In the genomic region with DNA sequence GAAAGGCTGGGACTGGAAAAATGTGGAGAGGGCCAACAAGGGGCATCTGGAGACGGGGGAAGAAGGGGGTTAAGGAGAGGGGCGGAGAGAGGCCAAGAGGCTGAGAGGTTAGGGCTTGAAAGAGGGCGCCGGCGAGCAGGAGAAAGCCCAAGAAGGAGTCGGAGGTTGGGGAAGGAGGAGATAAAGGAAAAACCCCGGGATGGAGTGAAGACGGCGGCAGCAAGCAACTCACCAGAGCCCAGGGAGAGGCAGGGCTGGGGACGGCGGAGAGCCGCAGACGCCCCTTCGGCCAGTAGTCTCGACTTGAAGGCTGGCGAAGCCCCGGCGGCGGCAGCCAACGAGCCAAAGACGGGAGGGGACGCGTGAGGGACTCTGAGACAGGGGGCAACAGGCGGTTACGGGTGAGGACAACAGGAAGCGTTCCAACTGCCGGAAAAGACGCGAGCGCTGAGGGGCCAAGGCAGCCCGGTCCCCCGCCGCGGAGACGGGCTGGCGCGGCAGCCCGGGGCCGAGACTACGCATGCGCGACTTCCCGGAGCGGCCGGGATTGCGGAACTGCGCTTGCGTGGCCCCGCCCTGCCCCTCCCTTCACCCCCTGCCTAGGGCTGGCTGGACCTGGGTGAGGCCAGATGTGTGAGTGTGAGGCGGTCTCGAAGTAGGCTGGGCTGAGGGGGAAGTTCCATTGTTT, we compare ENCODE assay signal across 8 cellular contexts. TPM values are rescaled to one million over a fixed set of nuclear protein-coding genes. Genes with fewer than 3 reads are reported as not detected.
A peak's percentile ranks its signal among the peaks of the same experiment; 100 is the strongest.
DNase-seq lines count a peak whose midpoint lies in the region; FAIRE-seq and TF ChIP-seq lines count a peak whose summit lies in the region.

TSS of gene STK38 (minus strand) at position 522 of the 688 bp plus-strand sequence. CDS start 7,277 bp downstream, outside the sequence.

- H3K4ac ChIP-seq in neuronal stem cell (ENCODE audit: low read length): peak within 1 kb of the TSS; percentile 89

- in situ Hi-C loops in G401 (cut with HindIII; ENCODE audit: low sequenced_read_pairs): no loop called here
- in situ Hi-C loops in SK-MEL-5 (cut with HindIII; ENCODE audit: low pct_unique_long_range_greater_than_20kb, low sequenced_read_pairs): no loop called here

- no peak within 1 kb of the TSS for H2AK5ac ChIP-seq in neuronal stem cell (ENCODE audit: low read depth, low read length)

- no peak within 1 kb of the TSS for H4K8ac ChIP-seq in neuronal stem cell (ENCODE audit: low read depth, low read length)

- H3K4me3 ChIP-seq in HFF-Myc (replicated peaks; ENCODE audit: low read depth, low read length): peak within 1 kb of the TSS; percentile 93
- H3K4me3 ChIP-seq in neuronal stem cell (ENCODE audit: low read length in 2 of 2): peak within 1 kb of the TSS; percentile 84 to 95
- peak within 1 kb of the TSS; percentile 86 to 98 (median 96) for H3K4me3 ChIP-seq in subcutaneous abdominal adipose tissue (ENCODE audit: low read depth in 1 of 5, low read length in 5 of 5)

- H3K23ac ChIP-seq in neuronal stem cell (ENCODE audit: low read depth, low read length, poor library complexity): peak within 1 kb of the TSS; percentile 99

- peak within 1 kb of the TSS; percentile 67 for H2BK15ac ChIP-seq in neuronal stem cell (ENCODE audit: low read length)

- H3K4me2 ChIP-seq in neuronal stem cell (ENCODE audit: insufficient read depth, low read length, poor library complexity, severe bottlenecking): peak within 1 kb of the TSS; percentile 69

- peak within 1 kb of the TSS; percentile 96 for H3K9ac ChIP-seq in neuronal stem cell (ENCODE audit: low read depth, low read length, poor library complexity)
- H3K9ac ChIP-seq in subcutaneous abdominal adipose tissue (ENCODE audit: low read length in 5 of 5): peak within 1 kb of the TSS; percentile 30 to 100 (median 99)

- no peak within 1 kb of the TSS for H4K91ac ChIP-seq in neuronal stem cell (ENCODE audit: low read depth, low read length, poor library complexity)

- H3K14ac ChIP-seq in neuronal stem cell (ENCODE audit: low read length): peak within 1 kb of the TSS; percentile 90

- H3K36me3 ChIP-seq in neuronal stem cell (replicated peaks in 1 of 2; ENCODE audit: control insufficient read depth in 2 of 2, insufficient read depth in 2 of 2, low read length in 2 of 2) (peaks cover 0 to 17% of the 10 kb centered on the region in 2 donors), subcutaneous abdominal adipose tissue (ENCODE audit: control insufficient read depth in 5 of 5, insufficient read depth in 5 of 5, low read length in 5 of 5) (no peaks in the 10 kb centered on the region)

- H2BK120ac ChIP-seq in neuronal stem cell (ENCODE audit: low read depth, low read length): no peak within 1 kb of the TSS

- peaks cover 2 to 7% of the 10 kb centered on the region in 2 donors for H3K4me1 ChIP-seq in neuronal stem cell (ENCODE audit: control insufficient read depth in 2 of 2, insufficient read depth in 1 of 2, low read depth in 1 of 2, low read length in 2 of 2)
- peaks cover 0 to 38% (median 35%) of the 10 kb centered on the region in 5 donors for H3K4me1 ChIP-seq in subcutaneous abdominal adipose tissue (ENCODE audit: control insufficient read depth in 5 of 5, insufficient read depth in 5 of 5, low read length in 5 of 5)

- H3K18ac ChIP-seq in neuronal stem cell (ENCODE audit: low read length): peak within 1 kb of the TSS; percentile 100

- H3K27me3 ChIP-seq in neuronal stem cell (ENCODE audit: control insufficient read depth in 3 of 3, insufficient read depth in 3 of 3, low read depth in 1 of 3, low read length in 3 of 3) (no peaks in the 10 kb centered on the region), subcutaneous abdominal adipose tissue (ENCODE audit: control insufficient read depth in 5 of 5, insufficient read depth in 4 of 5, low read length in 5 of 5) (no peaks in the 10 kb centered on the region)

- peak within 1 kb of the TSS; percentile 82 for H2BK5ac ChIP-seq in neuronal stem cell (ENCODE audit: low read length)

- H2AFZ ChIP-seq in neuronal stem cell (ENCODE audit: low read length): peak within 1 kb of the TSS; percentile 95

- no peak within 1 kb of the TSS for H2BK12ac ChIP-seq in neuronal stem cell (ENCODE audit: low read length)

- WGBS in neuronal stem cell (ENCODE audit: extremely low coverage in 2 of 2, insufficient read length in 2 of 2, insufficient replicate concordance in 1 of 2), 2 donors: no CpG with 5 or more reads among the region's 51 CpGs

- peaks cover 9% of the 10 kb centered on the region for H3K79me1 ChIP-seq in neuronal stem cell (ENCODE audit: low read depth, low read length)

- H3K27ac ChIP-seq in neuronal stem cell (replicated peaks; ENCODE audit: low read length) (peak within 1 kb of the TSS; percentile 96), subcutaneous abdominal adipose tissue (ENCODE audit: low read depth, low read length) (peak within 1 kb of the TSS; percentile 83)

- no peak for FAIRE-seq in frontal cortex (lab: Jason Lieb, UNC)

- peak; percentile 80 for DNase-seq in G401 (ENCODE audit: low spot score)
- peak; percentile 76 for DNase-seq in HFF-Myc (ENCODE audit: extremely low read depth, low read depth)
- peak; percentile 93 for DNase-seq in NAMALWA (ENCODE audit: low spot score)
- DNase-seq in SK-MEL-5 (ENCODE audit: low read depth, low spot score): peak; percentile 84
- peak; percentile 94 for DNase-seq in activated naive CD4-positive, alpha-beta T cell treated with Interleukin-2 at 50 U/mL for 16 hours
- DNase-seq in frontal cortex (ENCODE audit: low spot score in 2 of 2): peak; percentile 83 to 91
- DNase-seq in neuronal stem cell (ENCODE audit: low spot score): peak; percentile 89

- H3K9me3 ChIP-seq in neuronal stem cell (replicated peaks in 1 of 2; ENCODE audit: control insufficient read depth in 2 of 2, insufficient read depth in 1 of 2, low read depth in 1 of 2, low read length in 2 of 2) (no peaks in the 10 kb centered on the region), subcutaneous abdominal adipose tissue (ENCODE audit: control insufficient read depth in 5 of 5, low read length in 5 of 5) (no peaks in the 10 kb centered on the region)

- TF ChIP-seq CTCF in HFF-Myc (IDR thresholded peaks at IDR 0.05; ENCODE audit: low read depth, low read length, missing control alignments): no peak

RNA-seq across cellular contexts. Expression of gene STK38, which starts in this region (rescaled TPM):
- 11.8 and 19.6 TPM in 2 replicates for total RNA-seq in G401 (2014; rRNA removed; shearing (Covaris generic))
- 8.4 and 10.7 TPM in 2 replicates for total RNA-seq in SK-MEL-5 (2014; rRNA removed; shearing (Covaris generic))
- 11.4 and 14.5 TPM in 2 replicates for polyA plus RNA-seq in SK-MEL-5 (2015; cell fraction: cytosol; rRNA removed)
- 18.7 and 24.5 TPM in 2 replicates for polyA plus RNA-seq in SK-MEL-5 (2015; cell fraction: nucleus; rRNA removed)
- 9.8 TPM for total RNA-seq in frontal cortex
- polyA plus RNA-seq in neuronal stem cell (2013, experiment 1 of 2): 12.3 TPM
- polyA plus RNA-seq in neuronal stem cell (2013, experiment 2 of 2): 12.3 TPM

Comparison
In these comparisons a context has a peak if more than half of its experiments do, and no peak if none do; other contexts are left out.
1. Peak in every context shown above with its lines: DNase-seq, H3K4me3 ChIP-seq and H3K27ac ChIP-seq.